ENCODE assay signal across 13 cellular contexts in the genomic region with DNA sequence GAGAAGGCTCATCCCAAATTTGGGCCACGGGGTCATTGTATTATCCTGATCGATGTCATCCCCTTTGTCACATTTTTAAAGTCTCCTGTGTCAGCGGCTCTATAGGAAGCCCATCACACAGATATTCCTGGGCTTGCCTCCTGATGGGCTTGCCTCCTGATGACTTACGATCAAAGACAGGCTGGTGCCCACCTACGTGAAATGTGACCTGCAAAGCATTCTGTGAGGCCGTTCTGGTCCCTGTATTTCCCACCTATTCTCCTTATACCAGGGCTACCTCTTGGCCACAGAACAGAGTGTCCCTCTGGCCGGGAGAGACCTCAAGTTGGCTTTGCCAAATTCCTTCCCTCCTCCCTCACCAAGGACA.
DNase-seq lines count a peak whose midpoint lies in the region; ATAC-seq and TF ChIP-seq lines count a peak whose summit lies in the region.
"Had no signal": no experiment of that assay in that cellular context is flagged by ENCODE, and none has a peak within 500 bp of the region (broad histone marks: within the 10 kb centered on the region; RNA-seq: fewer than 3 reads in every experiment).

No MANE protein-coding gene starts in this region.

- TF ChIP-seq POLR2A in heart left ventricle (IDR thresholded peaks at IDR 0.05): no peak

- no peaks in the 10 kb centered on the region for H3K27me3 ChIP-seq in BLaER1
- H3K27me3 ChIP-seq in heart left ventricle: no peaks in the 10 kb centered on the region
- no peaks in the 10 kb centered on the region for H3K27me3 ChIP-seq in HAP-1 (ENCODE audit: low read depth)
- H3K27me3 ChIP-seq: SJCRH30 had no signal

- H3K36me3 ChIP-seq in BLaER1 (no peaks in the 10 kb centered on the region), heart left ventricle (peaks cover 0 to 15% (median 0%) of the 10 kb centered on the region in 9 donors), HAP-1 (replicated peaks) (no peaks in the 10 kb centered on the region)

- intact Hi-C loops in heart left ventricle (cut with DNase I): no loop called here

- H3K27ac ChIP-seq in BLaER1: no peak overlapping the region
- peak overlapping the region; percentile 75 to 100 (median 92) for H3K27ac ChIP-seq in heart left ventricle
- H3K27ac ChIP-seq: KMS-11, SJCRH30 had no signal

- no peaks in the 10 kb centered on the region for H4K20me1 ChIP-seq in BLaER1

- DNase-seq in NCI-H69 (lab: John Stamatoyannopoulos, UW): peak; percentile 78
- no peak for DNase-seq in heart left ventricle
- DNase-seq in myocyte (ENCODE audit: low read depth): peak; percentile 56
- no peak for DNase-seq in GM10266 (ENCODE audit: extremely low spot score)
- DNase-seq in HAP-1 (ENCODE audit: low spot score in 2 of 2): no peak
- DNase-seq in AML-193 (lab: John Stamatoyannopoulos, UW): no peak
- DNase-seq: GF-D8, NCI-H1092 had no signal

- no peak overlapping the region for H3K9ac ChIP-seq in BLaER1
- H3K9ac ChIP-seq: KMS-11 had no signal

- no peak overlapping the region for H3K4me3 ChIP-seq in BLaER1
- H3K4me3 ChIP-seq in heart left ventricle: no peak overlapping the region
- H3K4me3 ChIP-seq in HAP-1: no peak overlapping the region
- H3K4me3 ChIP-seq: GM23338, SJCRH30 had no signal

- peak overlapping the region; percentile 47 for H3K4me2 ChIP-seq in BLaER1
- H3K4me2 ChIP-seq: GM23338, KMS-11 had no signal

- H3K4me1 ChIP-seq in BLaER1: peaks cover 71% of the 10 kb centered on the region
- peaks cover 0 to 92% (median 54%) of the 10 kb centered on the region in 12 donors for H3K4me1 ChIP-seq in heart left ventricle
- H3K4me1 ChIP-seq in HAP-1: no peaks in the 10 kb centered on the region

- in situ Hi-C loops in HAP-1 (cut with MboI; ENCODE audit: low sequenced_read_pairs): no loop called here

- 51 to 62% (median 59%) methylated on average over 7 of the region's 7 CpGs for WGBS in heart left ventricle, 4 donors

- no peaks in the 10 kb centered on the region for H3K9me3 ChIP-seq in BLaER1
- no peaks in the 10 kb centered on the region for H3K9me3 ChIP-seq in heart left ventricle
- H3K9me3 ChIP-seq in HAP-1: no peaks in the 10 kb centered on the region
- H3K9me3 ChIP-seq: SJCRH30 had no signal

- TF ChIP-seq CTCF in heart left ventricle (IDR thresholded peaks at IDR 0.05) (no peak), GM10266 (IDR thresholded peaks at IDR 0.05; ENCODE audit: control insufficient read depth, insufficient read depth, low read depth, missing control alignments) (no peak)

- peak in 1 of 4 donors; percentile 4 for ATAC-seq in heart left ventricle
- no peak for ATAC-seq in GM21529 (IDR thresholded peaks at IDR 0.05; ENCODE audit: unreplicated experiment)

Comparison
In these comparisons a context has a peak if more than half of its experiments do, and no peak if none do; other contexts are left out.
1. DNase-seq: peak in NCI-H69 (single experiment) and myocyte (single experiment); none in heart left ventricle (0 of 5), GM10266 (single experiment), HAP-1 (0 of 2) and AML-193 (0 of 2).